Comparison of ENCODE assay signal across 8 cellular contexts in the genomic region with DNA sequence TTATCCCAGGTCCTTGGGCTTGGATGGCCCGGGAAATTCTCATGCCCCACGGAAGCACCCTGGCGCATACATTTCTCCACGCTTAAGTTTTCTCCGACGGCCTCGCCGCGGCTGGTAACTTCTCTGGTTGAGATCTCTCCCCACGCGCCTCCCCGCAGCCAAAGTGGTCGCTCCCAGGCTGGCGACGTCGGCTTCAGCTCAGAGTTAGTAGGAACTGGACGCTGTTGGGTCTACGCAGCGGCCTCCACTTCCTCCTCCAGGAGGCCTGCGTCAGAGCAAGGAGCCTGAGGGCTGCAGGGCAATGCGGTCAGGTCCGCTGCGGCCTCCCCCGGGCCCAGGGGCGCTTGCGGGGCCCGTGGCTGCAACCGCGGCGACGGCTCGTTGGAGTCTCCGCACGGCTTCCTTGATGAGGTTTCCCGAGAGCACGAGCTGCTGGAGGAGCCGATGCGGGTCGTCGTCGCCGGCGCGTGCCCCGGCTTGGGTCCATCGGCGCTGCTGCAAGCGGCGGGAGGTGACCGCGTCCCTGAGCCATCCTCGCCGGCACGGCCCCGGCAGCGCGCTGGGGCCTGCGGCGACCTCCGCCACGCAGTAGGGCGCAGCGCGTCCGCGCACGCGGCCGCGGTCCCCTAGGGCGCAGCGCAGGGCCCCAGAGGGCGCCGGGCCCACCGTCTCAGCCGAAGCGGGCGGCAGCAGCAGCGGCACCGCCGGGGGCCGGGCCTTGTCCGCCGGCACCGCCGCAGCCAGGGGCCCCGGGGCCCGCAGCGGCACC. TPM values are rescaled to one million over a fixed set of nuclear protein-coding genes. Genes with fewer than 3 reads are reported as not detected.
DNase-seq lines count a peak whose midpoint lies in the region; ATAC-seq and TF ChIP-seq lines count a peak whose summit lies in the region.

No MANE protein-coding gene starts in this region.

- intact Hi-C loops in dendritic cell treated with granulocyte-macrophage colony-stimulating factor and Interleukin-4, amounts not matched to agents 40 ng/mL and 50 ng/mL, for 4 days (cut with micrococcal nuclease), result loop anchor here (1.0 to 10.0 kb wide), 4 partner anchors 13 to 71 kb away; partner anchors contain the start of gene RRP12
- intact Hi-C loops in lower leg skin (cut with DNase I; ENCODE audit: low total_unique reads), result loop anchor here (10.0 kb wide), 1 partner anchor 59 kb away; no protein-coding TSS in a partner anchor

- DNase-seq in T-helper 2 cell (peak in 3 of 5 experiments; percentile 13 to 57 (median 22)), lower leg skin (ENCODE audit: low spot score in 2 of 2) (peak; percentile 25 to 87), NCI-H1105 (lab: John Stamatoyannopoulos, UW) (no peak)
- peak in 4 of 6 experiments; percentile 13 to 53 (median 40) for DNase-seq in stimulated activated naive CD4-positive, alpha-beta T cell (lab: John Stamatoyannopoulos, UW)

- H3K4me3 ChIP-seq in lower leg skin (ENCODE audit: low read depth, poor library complexity, severe bottlenecking), result peak overlapping the region; percentile 92

- 0 to 1% methylated on average over 19 to 38 of the region's 89 CpGs for WGBS in lower leg skin, 2 donors

- no peak for TF ChIP-seq POLR2A in lower leg skin (IDR thresholded peaks at IDR 0.05)

- no peaks in the 10 kb centered on the region for H3K27me3 Mint-ChIP-seq in dendritic cell treated with granulocyte-macrophage colony-stimulating factor and Interleukin-4, amounts not matched to agents 40 ng/mL and 50 ng/mL, for 4 days

- peak overlapping the region; percentile 98 for H3K27ac Mint-ChIP-seq in dendritic cell treated with granulocyte-macrophage colony-stimulating factor and Interleukin-4, amounts not matched to agents 40 ng/mL and 50 ng/mL, for 4 days

- H3K27ac ChIP-seq in C4-2B, result peak overlapping the region; percentile 96

- ATAC-seq in GM19395 (IDR thresholded peaks at IDR 0.05; ENCODE audit: unreplicated experiment), result peak; percentile 23
- ATAC-seq in HG03457 (IDR thresholded peaks at IDR 0.05; ENCODE audit: unreplicated experiment), result peak; percentile 10

- H3K36me3 Mint-ChIP-seq in dendritic cell treated with granulocyte-macrophage colony-stimulating factor and Interleukin-4, amounts not matched to agents 40 ng/mL and 50 ng/mL, for 4 days (ENCODE audit: low read depth), result peaks cover 51% of the 10 kb centered on the region

- no peak for TF ChIP-seq CTCF in C4-2B (conservative IDR thresholded peaks at IDR 0.05)
- TF ChIP-seq CTCF in lower leg skin (IDR thresholded peaks at IDR 0.05), result no peak

- H3K4me3 Mint-ChIP-seq in dendritic cell treated with granulocyte-macrophage colony-stimulating factor and Interleukin-4, amounts not matched to agents 40 ng/mL and 50 ng/mL, for 4 days, result peak overlapping the region; percentile 91

- H3K9me3 Mint-ChIP-seq in dendritic cell treated with granulocyte-macrophage colony-stimulating factor and Interleukin-4, amounts not matched to agents 40 ng/mL and 50 ng/mL, for 4 days, result no peaks in the 10 kb centered on the region

- peaks cover 73% of the 10 kb centered on the region for H3K4me1 Mint-ChIP-seq in dendritic cell treated with granulocyte-macrophage colony-stimulating factor and Interleukin-4, amounts not matched to agents 40 ng/mL and 50 ng/mL, for 4 days (ENCODE audit: low read depth)

RNA-seq across cellular contexts. Expression of gene FRAT2, which starts 0.7 kb away (rescaled TPM):
- total RNA-seq in lower leg skin, result 10 to 100 TPM; 40.9 to 62.0 (median 57.7) TPM

RNA-seq across cellular contexts. Expression of gene FRAT1, which starts 14.7 kb away (rescaled TPM):
- 10 to 100 TPM in 2 of 4 donors, 1 to 10 TPM in 2; 4.6 to 16.9 (median 9.4) TPM for total RNA-seq in lower leg skin

RNA-seq across cellular contexts. Expression of gene ARHGAP19, which starts 41.3 kb away (rescaled TPM):
- total RNA-seq in lower leg skin, result 1 to 10 TPM; 7.7 to 8.5 (median 8.2) TPM
